8 cellular contexts compared by ENCODE assay signal in genomic region chr15:88545578-88546247, GRCh38. TPM values are rescaled to one million over a fixed set of nuclear protein-coding genes. Genes with fewer than 3 reads are reported as not detected.
DNase-seq lines count a peak whose midpoint lies in the region; ATAC-seq, FAIRE-seq and TF ChIP-seq lines count a peak whose summit lies in the region.
"Not testable (repeated sequence)": the region's sequence is repeated elsewhere in the genome, so short reads cannot be mapped to it uniquely, and the experiment has no call there.

No MANE protein-coding gene starts in this region.

- 4 to 8% methylated on average over 7 of the region's 8 CpGs for WGBS in lower leg skin, 2 donors
- WGBS in pancreas, 2 donors, result 3 to 4% methylated on average over 7 of the region's 8 CpGs

- H3K27me3 Mint-ChIP-seq in CD4-positive, CD25-positive, alpha-beta regulatory T cell; activated B cell treated with CpG ODN at 0.5 μM for 24 hours; brain: not testable (repeated sequence)

- H3K4me2 ChIP-seq in fibroblast of lung (ENCODE audit: extremely low read depth, insufficient read depth, low read length), result peak overlapping the region; percentile 82

- H3K9me3 Mint-ChIP-seq in CD4-positive, CD25-positive, alpha-beta regulatory T cell; activated B cell treated with CpG ODN at 0.5 μM for 24 hours; brain: not testable (repeated sequence)

- H3K27ac Mint-ChIP-seq in CD4-positive, CD25-positive, alpha-beta regulatory T cell, result peak overlapping the region; percentile 89 to 93 (median 91)
- H3K27ac Mint-ChIP-seq in activated B cell treated with CpG ODN at 0.5 μM for 24 hours (peak overlapping the region; percentile 94), brain (peak overlapping the region; percentile 89 to 97 (median 96))

- peak overlapping the region; percentile 93 for H3K4me3 ChIP-seq in CD4-positive, CD25-positive, alpha-beta regulatory T cell (ENCODE audit: low read depth, low read length)
- peak overlapping the region; percentile 66 to 84 (median 77) for H3K4me3 ChIP-seq in fibroblast of lung (replicated peaks in 1 of 4; ENCODE audit: control extremely low read depth in 1 of 4, insufficient read depth in 1 of 4, low read depth in 3 of 4, low read length in 4 of 4)
- peak overlapping the region; percentile 58 for H3K4me3 ChIP-seq in lower leg skin (ENCODE audit: low read depth, poor library complexity, severe bottlenecking)
- peak overlapping the region; percentile 41 to 71 (median 58) for H3K4me3 ChIP-seq in pancreas
- peak overlapping the region; percentile 74 to 83 for H3K4me3 ChIP-seq in tibial artery

- peak overlapping the region; percentile 82 for H3K27ac ChIP-seq in CD4-positive, CD25-positive, alpha-beta regulatory T cell (ENCODE audit: insufficient read depth, low read length, poor library complexity, severe bottlenecking)
- H3K27ac ChIP-seq in KOPT-K1 (ENCODE audit: low read depth, low read length, poor library complexity, severe bottlenecking), result peak overlapping the region; percentile 62
- peak overlapping the region; percentile 80 for H3K27ac ChIP-seq in fibroblast of lung (ENCODE audit: insufficient read depth, low read length)
- peak overlapping the region; percentile 33 to 87 (median 78) for H3K27ac ChIP-seq in pancreas
- peak overlapping the region; percentile 79 to 80 for H3K27ac ChIP-seq in tibial artery

- intact Hi-C loops in activated B cell treated with CpG ODN at 0.5 μM for 24 hours (cut with micrococcal nuclease), result loop anchor here (1.0 to 10.0 kb wide), 5 partner anchors 76 to 699 kb away; partner anchors contain the start of genes ABHD2, AEN, FANCI and MRPL46
- intact Hi-C loops in lower leg skin (cut with DNase I; ENCODE audit: low total_unique reads); pancreas (cut with DNase I); tibial artery (cut with DNase I; ENCODE audit: low total_unique reads): not testable (repeated sequence)

- peak overlapping the region in 3 of 4 donors; percentile 93 to 97 (median 94) for H3K4me3 Mint-ChIP-seq in CD4-positive, CD25-positive, alpha-beta regulatory T cell
- H3K4me3 Mint-ChIP-seq in activated B cell treated with CpG ODN at 0.5 μM for 24 hours (peak overlapping the region; percentile 92), brain (peak overlapping the region; percentile 92 to 96 (median 94))

- H3K36me3 ChIP-seq in CD4-positive, CD25-positive, alpha-beta regulatory T cell (ENCODE audit: control insufficient read depth, insufficient read depth, low read length); KOPT-K1 (ENCODE audit: insufficient read depth, low read length); fibroblast of lung (ENCODE audit: control insufficient read depth, insufficient read depth, low read length); pancreas; tibial artery: not testable (repeated sequence)

- H3K4me1 Mint-ChIP-seq in CD4-positive, CD25-positive, alpha-beta regulatory T cell, result peaks cover 2 to 26% (median 10%) of the 10 kb centered on the region in 4 donors
- peaks cover 14% of the 10 kb centered on the region for H3K4me1 Mint-ChIP-seq in activated B cell treated with CpG ODN at 0.5 μM for 24 hours
- peaks cover 57% of the 10 kb centered on the region for H3K4me1 Mint-ChIP-seq in brain

- peak overlapping the region; percentile 94 for H2AFZ ChIP-seq in fibroblast of lung (ENCODE audit: low read length)

- not testable (repeated sequence) for H3K36me3 Mint-ChIP-seq in CD4-positive, CD25-positive, alpha-beta regulatory T cell; activated B cell treated with CpG ODN at 0.5 μM for 24 hours (ENCODE audit: low read depth); brain

- CTCF ChIA-PET in activated B cell treated with CpG ODN at 0.5 μM for 24 hours (lab: Charles Lee), result interaction anchor here (0.7 kb wide), 1 partner anchor 74 kb away, joined by 3 read pairs; no protein-coding TSS in a partner anchor

- not testable (repeated sequence) for H3K27me3 ChIP-seq in CD4-positive, CD25-positive, alpha-beta regulatory T cell (ENCODE audit: control insufficient read depth, insufficient read depth, low read length); fibroblast of lung (ENCODE audit: control insufficient read depth, insufficient read depth, low read length); pancreas; tibial artery

- not testable (repeated sequence) for TF ChIP-seq CTCF in activated B cell treated with CpG ODN at 0.5 μM for 24 hours (IDR thresholded peaks at IDR 0.05); brain (conservative IDR thresholded peaks at IDR 0.05); fibroblast of lung (conservative IDR thresholded peaks at IDR 0.05 in 1 of 2, IDR thresholded peaks at IDR 0.05 in 1 of 2; ENCODE audit: low read depth in 1 of 2, low read length in 2 of 2); lower leg skin (IDR thresholded peaks at IDR 0.05); pancreas (IDR thresholded peaks at IDR 0.05); tibial artery (IDR thresholded peaks at IDR 0.05)

- TF ChIP-seq POLR2A in lower leg skin (IDR thresholded peaks at IDR 0.05), result not testable (repeated sequence)

- peak overlapping the region; percentile 61 for H3K9ac ChIP-seq in fibroblast of lung (ENCODE audit: insufficient read depth, low read length)

- H3K79me2 ChIP-seq in fibroblast of lung (ENCODE audit: control insufficient read depth, insufficient read depth, low read length), result not testable (repeated sequence)

- DNase-seq in CD4-positive, CD25-positive, alpha-beta regulatory T cell; activated B cell treated with CpG ODN at 0.5 μM for 24 hours; fibroblast of lung (ENCODE audit: low read depth in 2 of 2); lower leg skin (ENCODE audit: low spot score in 2 of 2); pancreas; tibial artery: not testable (repeated sequence)

- not testable (repeated sequence) for H4K20me1 ChIP-seq in fibroblast of lung (ENCODE audit: control insufficient read depth, extremely low read depth, insufficient read depth, low read length)

- FAIRE-seq in pancreas (lab: Jason Lieb, UNC), result not testable (repeated sequence)

- not testable (repeated sequence) for ATAC-seq in CD4-positive, CD25-positive, alpha-beta regulatory T cell (ENCODE audit: low read depth in 2 of 2); activated B cell treated with CpG ODN at 0.5 μM for 24 hours (ENCODE audit: low read depth); pancreas

- H3K4me1 ChIP-seq in CD4-positive, CD25-positive, alpha-beta regulatory T cell (ENCODE audit: control insufficient read depth, insufficient read depth, low read length, poor library complexity, severe bottlenecking); fibroblast of lung (ENCODE audit: control insufficient read depth, extremely low read depth, insufficient read depth, low read length); pancreas: not testable (repeated sequence)
- peaks cover 0 to 13% (median 4%) of the 10 kb centered on the region in 4 donors for H3K4me1 ChIP-seq in tibial artery

- H3K9me3 ChIP-seq in CD4-positive, CD25-positive, alpha-beta regulatory T cell (ENCODE audit: control insufficient read depth in 2 of 2, low read length in 2 of 2); KOPT-K1 (ENCODE audit: insufficient read depth, low read length, poor library complexity, severe bottlenecking); fibroblast of lung (ENCODE audit: control insufficient read depth, insufficient read depth, low read depth, low read length); pancreas; tibial artery: not testable (repeated sequence)

- POLR2A ChIA-PET in activated B cell treated with CpG ODN at 0.5 μM for 24 hours (lab: Charles Lee), result not testable (repeated sequence)

RNA-seq across cellular contexts. Expression of gene DET1, which starts 0.8 kb away (rescaled TPM):
- total RNA-seq in CD4-positive, CD25-positive, alpha-beta regulatory T cell, result 4.6 TPM
- polyA plus RNA-seq in CD4-positive, CD25-positive, alpha-beta regulatory T cell, result 1 to 10 TPM; 1.0 to 2.2 (median 1.7) TPM
- total RNA-seq in activated B cell treated with CpG ODN at 0.5 μM for 24 hours (5.7 and 7.1 TPM in 2 replicates), fibroblast of lung (5.9 and 6.4 TPM in 2 replicates), lower leg skin (1 to 10 TPM; 2.5 to 7.0 (median 5.1) TPM), pancreas (1 to 10 TPM; 2.2 to 4.2 (median 3.0) TPM)
- polyA plus RNA-seq in brain (ENCODE audit: insufficient read depth, low read depth, low replicate concordance) (5.9 TPM), fibroblast of lung (7.4 and 8.9 TPM in 2 replicates), pancreas (1 to 10 TPM; 2.5 to 3.1 TPM)
- 5.6 and 6.5 TPM in 2 replicates for polyA plus RNA-seq in fibroblast of lung (2012)
- polyA minus RNA-seq in fibroblast of lung (ENCODE audit: low replicate concordance), result 11.6 and 12.1 TPM in 2 replicates
